Comparison of ENCODE assay signal across 10 cellular contexts in genomic region chr3:23324745-23325144, GRCh38.
DNase-seq lines count a peak whose midpoint lies in the region; ATAC-seq and TF ChIP-seq lines count a peak whose summit lies in the region.
"Had no signal": no experiment of that assay in that cellular context is flagged by ENCODE, and none has a peak within 500 bp of the region (broad histone marks: within the 10 kb centered on the region; RNA-seq: fewer than 3 reads in every experiment).

No MANE protein-coding gene starts in this region.

- H3K27ac Mint-ChIP-seq in nephron progenitor cell, result no peak overlapping the region
- H3K27ac Mint-ChIP-seq: nephron had no signal

- no peaks in the 10 kb centered on the region for H3K36me3 Mint-ChIP-seq in nephron progenitor cell (ENCODE audit: low read depth)

- H3K4me2 ChIP-seq in fibroblast of lung (ENCODE audit: extremely low read depth, insufficient read depth, low read length), result peak overlapping the region; percentile 41

- H3K9ac ChIP-seq in fibroblast of lung (ENCODE audit: insufficient read depth, low read length), result no peak overlapping the region

- ATAC-seq in GM21515 (IDR thresholded peaks at IDR 0.05; ENCODE audit: unreplicated experiment), result peak; percentile 70

- intact Hi-C loops in lower leg skin (cut with DNase I; ENCODE audit: low total_unique reads), result loop anchor here (5.0 kb wide), 1 partner anchor 1667 kb away; no protein-coding TSS in a partner anchor

- H3K4me3 ChIP-seq in AG09309 (ENCODE audit: control insufficient read depth, low read depth, low read length), result no peak overlapping the region
- no peak overlapping the region for H3K4me3 ChIP-seq in fibroblast of lung (replicated peaks in 1 of 4; ENCODE audit: control extremely low read depth in 1 of 4, insufficient read depth in 1 of 4, low read depth in 3 of 4, low read length in 4 of 4)
- H3K4me3 ChIP-seq in lower leg skin (ENCODE audit: low read depth, poor library complexity, severe bottlenecking), result no peak overlapping the region

- no peaks in the 10 kb centered on the region for H3K4me1 Mint-ChIP-seq in nephron progenitor cell
- H3K4me1 Mint-ChIP-seq: nephron had no signal

- no peak overlapping the region for H3K4me3 Mint-ChIP-seq in nephron progenitor cell
- H3K4me3 Mint-ChIP-seq: nephron had no signal

- TF ChIP-seq CTCF in AG09309 (IDR thresholded peaks at IDR 0.05; ENCODE audit: control insufficient read depth, insufficient read depth, low read depth, low read length, missing control alignments) (no peak), fibroblast of lung (conservative IDR thresholded peaks at IDR 0.05 in 1 of 2, IDR thresholded peaks at IDR 0.05 in 1 of 2; ENCODE audit: low read depth in 1 of 2, low read length in 2 of 2) (no peak), lower leg skin (IDR thresholded peaks at IDR 0.05) (no peak), nephron progenitor cell (IDR thresholded peaks at IDR 0.05) (no peak)

- no peaks in the 10 kb centered on the region for H3K4me1 ChIP-seq in fibroblast of lung (ENCODE audit: control insufficient read depth, extremely low read depth, insufficient read depth, low read length)

- no peaks in the 10 kb centered on the region for H3K27me3 Mint-ChIP-seq in nephron progenitor cell (ENCODE audit: low read depth, poor library complexity)

- H3K27me3 ChIP-seq in fibroblast of lung (ENCODE audit: control insufficient read depth, insufficient read depth, low read length), result no peaks in the 10 kb centered on the region

- H3K27ac ChIP-seq in fibroblast of lung (ENCODE audit: insufficient read depth, low read length), result no peak overlapping the region

- DNase-seq in AG09309 (ENCODE audit: low read depth) (peak; percentile 33), MV-4-11 (lab: John Stamatoyannopoulos, UW) (peak; percentile 21), fibroblast of lung (ENCODE audit: low read depth in 2 of 2) (peak; percentile 54 to 80), NCI-H69 (lab: John Stamatoyannopoulos, UW) (no peak), lower leg skin (ENCODE audit: low spot score in 2 of 2) (no peak), pons (ENCODE audit: low spot score) (no peak), nephron progenitor cell (no peak)
- DNase-seq: activated CD4-positive, alpha-beta T cell treated with anti-CD3 and anti-CD28 coated beads for 48 hours had no signal

- no peaks in the 10 kb centered on the region for H3K79me2 ChIP-seq in fibroblast of lung (ENCODE audit: control insufficient read depth, insufficient read depth, low read length)

- no peaks in the 10 kb centered on the region for H3K9me3 ChIP-seq in fibroblast of lung (ENCODE audit: control insufficient read depth, insufficient read depth, low read depth, low read length)

- no peak overlapping the region for H2AFZ ChIP-seq in fibroblast of lung (ENCODE audit: low read length)

- WGBS in lower leg skin, 2 donors, result 38 to 46% methylated on average over 1 of the region's 1 CpG

- no peak for TF ChIP-seq POLR2A in lower leg skin (IDR thresholded peaks at IDR 0.05)

- peaks cover 5% of the 10 kb centered on the region for H3K9me3 Mint-ChIP-seq in nephron progenitor cell

- no peaks in the 10 kb centered on the region for H4K20me1 ChIP-seq in fibroblast of lung (ENCODE audit: control insufficient read depth, extremely low read depth, insufficient read depth, low read length)

- no peaks in the 10 kb centered on the region for H3K36me3 ChIP-seq in fibroblast of lung (ENCODE audit: control insufficient read depth, insufficient read depth, low read length)

Comparison
In these comparisons a context has a peak if more than half of its experiments do, and no peak if none do; other contexts are left out.
1. DNase-seq: peak in AG09309 (single experiment), MV-4-11 (single experiment) and fibroblast of lung (2 of 2); none in NCI-H69 (single experiment), lower leg skin (0 of 2), pons (single experiment) and nephron progenitor cell (single experiment).